8 cellular contexts compared by ENCODE assay signal in the genomic region with DNA sequence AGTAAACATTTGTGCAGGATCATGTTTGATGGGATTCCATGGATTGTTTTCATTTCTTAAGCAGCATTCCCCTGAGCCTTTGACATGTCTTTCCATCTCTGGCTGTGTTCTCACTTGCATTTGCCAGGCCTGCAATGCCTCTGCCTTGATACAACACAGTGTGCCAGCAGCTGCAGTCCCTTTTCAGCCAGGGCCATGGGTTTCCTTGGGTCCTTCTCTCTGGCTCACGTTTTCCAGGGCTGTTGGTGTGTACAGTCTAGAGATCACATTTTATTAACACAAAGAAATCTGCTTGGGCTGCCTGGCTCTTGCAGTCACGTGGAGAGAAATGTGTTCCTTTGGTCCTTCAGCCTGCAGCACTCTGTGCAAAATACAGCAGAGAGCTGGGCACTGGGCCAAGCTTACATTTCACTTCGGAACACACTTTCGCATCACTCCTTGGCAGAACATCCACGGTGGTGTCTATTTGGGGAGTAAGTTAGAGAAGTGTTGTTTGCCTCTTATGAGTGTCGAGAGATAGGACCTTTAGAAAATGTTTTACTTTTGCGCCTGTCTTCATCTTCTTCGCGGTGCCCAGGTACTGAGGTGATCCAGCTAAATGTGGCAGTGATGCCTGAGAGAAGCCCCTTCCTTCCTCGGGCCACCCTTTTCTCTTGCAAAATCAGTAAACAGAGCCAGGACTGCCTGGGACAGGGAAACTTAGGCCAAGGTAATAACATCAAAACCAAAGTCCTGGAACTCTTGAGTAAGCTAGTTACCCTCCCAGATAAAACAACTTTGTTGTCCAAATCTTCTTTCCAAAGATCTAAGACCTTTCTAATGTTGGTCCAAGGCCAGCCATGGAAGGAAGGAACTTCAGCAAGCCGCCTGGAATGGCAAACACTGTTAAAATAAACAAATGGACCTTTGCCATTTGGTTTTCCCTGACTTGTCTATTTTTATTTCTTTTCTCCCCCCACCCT. TPM values are rescaled to one million over a fixed set of nuclear protein-coding genes. Genes with fewer than 3 reads are reported as not detected.
DNase-seq lines count a peak whose midpoint lies in the region; ATAC-seq and TF ChIP-seq lines count a peak whose summit lies in the region.
"Had no signal": no experiment of that assay in that cellular context is flagged by ENCODE, and none has a peak within 500 bp of the region (broad histone marks: within the 10 kb centered on the region; RNA-seq: fewer than 3 reads in every experiment).

No MANE protein-coding gene starts in this region.

- intact Hi-C loops in colonic mucosa (cut with DNase I), result no loop called here

- ATAC-seq in GM21737 (IDR thresholded peaks at IDR 0.05; ENCODE audit: unreplicated experiment) (no peak), HG03571 (IDR thresholded peaks at IDR 0.05; ENCODE audit: unreplicated experiment) (no peak)

- no peak for TF ChIP-seq CTCF in colonic mucosa (IDR thresholded peaks at IDR 0.05)

- H3K36me3 ChIP-seq in colonic mucosa, result no peaks in the 10 kb centered on the region

- H3K9ac ChIP-seq in colonic mucosa (ENCODE audit: low read depth in 2 of 2, low read length in 2 of 2), result no peak overlapping the region
- H3K9ac ChIP-seq: KMS-11 had no signal

- H3K9me3 ChIP-seq in colonic mucosa, result no peaks in the 10 kb centered on the region

- DNase-seq in NCI-H345 treated with DMSO at 0.1 percent for 48 hours (lab: John Stamatoyannopoulos, UW; ENCODE audit: unreplicated experiment) (peak; percentile 78), colonic mucosa (peak; percentile 76), lung microvascular endothelial cell (ENCODE audit: low read depth in 2 of 2) (peak; percentile 43 to 50), ureter (ENCODE audit: low spot score) (peak; percentile 93), NCI-H146 treated with DMSO at 0.1 percent for 48 hours (lab: John Stamatoyannopoulos, UW; ENCODE audit: unreplicated experiment) (no peak)

- no peaks in the 10 kb centered on the region for H3K4me1 ChIP-seq in colonic mucosa

- H3K27me3 ChIP-seq in colonic mucosa, result no peaks in the 10 kb centered on the region

- H3K4me3 ChIP-seq in colonic mucosa, result no peak overlapping the region

- peak overlapping the region; percentile 14 for H3K27ac ChIP-seq in colonic mucosa
- H3K27ac ChIP-seq: KMS-11 had no signal

RNA-seq across cellular contexts. Expression of a gene that starts 20.9 kb away (rescaled TPM):
- total RNA-seq in colonic mucosa, result 1 to 10 TPM in 1 of 2 donors, under 1 TPM in 1; 0.69 to 3.0 TPM
- total RNA-seq in lung microvascular endothelial cell, result not detected in 2 replicates
- total RNA-seq in ureter, result 23.8 TPM
